Comparison of ENCODE assay signal across 9 cellular contexts in genomic region chr3:107942244-107942643, GRCh38.
DNase-seq lines count a peak whose midpoint lies in the region; ATAC-seq and TF ChIP-seq lines count a peak whose summit lies in the region.
"Had no signal": no experiment of that assay in that cellular context is flagged by ENCODE, and none has a peak within 500 bp of the region (broad histone marks: within the 10 kb centered on the region; RNA-seq: fewer than 3 reads in every experiment).

No MANE protein-coding gene starts in this region.

- H3K27ac ChIP-seq in ACC112 (ENCODE audit: low read depth, low read length) = no peak overlapping the region
- no peak overlapping the region for H3K27ac ChIP-seq in RWPE2 (ENCODE audit: poor library complexity, severe bottlenecking)

- peaks cover 13% of the 10 kb centered on the region for H3K4me1 ChIP-seq in ACC112 (ENCODE audit: control insufficient read depth, insufficient read depth, low read length, unreplicated experiment)
- peaks cover 16% of the 10 kb centered on the region for H3K4me1 ChIP-seq in RWPE2 (ENCODE audit: insufficient read depth, poor library complexity, severe bottlenecking)

- H3K36me3 ChIP-seq in ACC112 (ENCODE audit: insufficient read depth, low read length) = no peaks in the 10 kb centered on the region
- H3K36me3 ChIP-seq in RWPE2 (ENCODE audit: low read depth) = no peaks in the 10 kb centered on the region

- H3K27me3 ChIP-seq in ACC112 (ENCODE audit: insufficient read depth, low read length) = no peaks in the 10 kb centered on the region
- no peaks in the 10 kb centered on the region for H3K27me3 ChIP-seq in RWPE2 (ENCODE audit: insufficient read depth, poor library complexity, severe bottlenecking)

- TF ChIP-seq CTCF in RWPE2 (IDR thresholded peaks at IDR 0.05; ENCODE audit: poor library complexity, severe bottlenecking) (no peak), epithelial cell of esophagus (IDR thresholded peaks at IDR 0.05; ENCODE audit: insufficient read depth, low read depth, low read length, missing control alignments) (no peak)

- no peaks in the 10 kb centered on the region for H3K9me3 ChIP-seq in RWPE2 (ENCODE audit: severe bottlenecking)

- ATAC-seq in GM18870 (IDR thresholded peaks at IDR 0.05; ENCODE audit: unreplicated experiment) = peak; percentile 73
- ATAC-seq in RWPE2 (ENCODE audit: low read depth) = peak; percentile 92
- ATAC-seq in GM21576 (IDR thresholded peaks at IDR 0.05; ENCODE audit: unreplicated experiment) = no peak
- no peak for ATAC-seq in HG02588 (IDR thresholded peaks at IDR 0.05; ENCODE audit: unreplicated experiment)

- DNase-seq in RWPE2 (ENCODE audit: low spot score) (no peak), epithelial cell of esophagus (ENCODE audit: low read depth) (peak; percentile 87), OCI-M2 (lab: John Stamatoyannopoulos, UW; ENCODE audit: unreplicated experiment) (no peak), NOMO-1 (lab: John Stamatoyannopoulos, UW; ENCODE audit: unreplicated experiment in 2 of 2) (no peak)
- DNase-seq: NCI-H774 had no signal

- no peaks in the 10 kb centered on the region for H3K79me2 ChIP-seq in ACC112 (ENCODE audit: control insufficient read depth, insufficient read depth, low read length, unreplicated experiment)

- no peak overlapping the region for H3K4me3 ChIP-seq in ACC112 (ENCODE audit: low read depth, low read length)
- H3K4me3 ChIP-seq in RWPE2 (ENCODE audit: severe bottlenecking) = no peak overlapping the region
- no peak overlapping the region for H3K4me3 ChIP-seq in epithelial cell of esophagus (ENCODE audit: low read length)

- peak overlapping the region; percentile 43 for H2AFZ ChIP-seq in ACC112 (ENCODE audit: low read length, unreplicated experiment)

Comparison
In these comparisons a context has a peak if more than half of its experiments do, and no peak if none do; other contexts are left out.
1. ATAC-seq: peak in GM18870 (single experiment) and RWPE2 (single experiment); none in GM21576 (single experiment) and HG02588 (single experiment).